In the genomic region with DNA sequence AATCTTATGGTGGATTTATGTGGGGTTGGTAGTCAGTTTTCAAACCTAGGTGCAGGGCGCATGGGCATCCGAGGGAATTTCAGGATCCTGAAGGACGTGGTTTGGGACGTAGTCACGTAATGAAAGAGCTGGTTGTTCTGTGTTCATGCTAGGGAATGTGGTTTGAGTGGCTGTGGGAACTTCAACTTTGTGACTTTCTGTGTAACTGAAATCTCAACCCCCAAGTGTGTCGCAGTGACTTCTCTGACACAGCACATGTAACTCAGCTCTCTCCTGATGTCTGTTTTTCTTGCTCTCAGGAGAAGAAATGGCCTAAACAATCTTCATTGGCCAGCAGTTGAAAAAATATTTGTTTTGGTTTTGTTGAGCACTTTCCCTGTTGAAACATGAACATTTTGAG, we compare ENCODE assay signal across 9 cellular contexts.
DNase-seq lines count a peak whose midpoint lies in the region; ATAC-seq and TF ChIP-seq lines count a peak whose summit lies in the region.
"Had no signal": no experiment of that assay in that cellular context is flagged by ENCODE, and none has a peak within 500 bp of the region (broad histone marks: within the 10 kb centered on the region; RNA-seq: fewer than 3 reads in every experiment).

No MANE protein-coding gene starts in this region.

- intact Hi-C loops in body of pancreas (cut with DNase I) = no loop called here
- intact Hi-C loops in transverse colon (cut with DNase I; ENCODE audit: low total_unique reads) = no loop called here

- no peak for TF ChIP-seq EP300 in transverse colon (IDR thresholded peaks at IDR 0.05; ENCODE audit: low read depth)

- H3K36me3 ChIP-seq in body of pancreas (replicated peaks in 1 of 2; ENCODE audit: insufficient read depth in 1 of 2, low read depth in 2 of 2) (no peaks in the 10 kb centered on the region), lung (ENCODE audit: control insufficient read depth in 2 of 2, insufficient read depth in 2 of 2, low read length in 2 of 2) (no peaks in the 10 kb centered on the region), transverse colon (no peaks in the 10 kb centered on the region)
- H3K36me3 ChIP-seq: HAP-1 had no signal

- H3K9me3 ChIP-seq in body of pancreas (no peaks in the 10 kb centered on the region), lung (ENCODE audit: control insufficient read depth in 2 of 2, insufficient read depth in 1 of 2, low read length in 1 of 2) (no peaks in the 10 kb centered on the region), transverse colon (no peaks in the 10 kb centered on the region)
- H3K9me3 ChIP-seq: HAP-1 had no signal

- DNase-seq in NOMO-1 (lab: John Stamatoyannopoulos, UW; ENCODE audit: unreplicated experiment in 2 of 2) (peak; percentile 21 to 42), NOMO-1 treated with dmso at 0.1 percent for 144 hours (lab: John Stamatoyannopoulos, UW; ENCODE audit: unreplicated experiment) (no peak), body of pancreas (no peak), lung (ENCODE audit: low spot score) (no peak), transverse colon (no peak), HCEC 1CT (no peak)
- DNase-seq in stimulated activated naive CD4-positive, alpha-beta T cell (lab: John Stamatoyannopoulos, UW) = no peak

- TF ChIP-seq CTCF in body of pancreas (IDR thresholded peaks at IDR 0.05) (no peak), lung (IDR thresholded peaks at IDR 0.05; ENCODE audit: control extremely low read depth, extremely low read depth) (no peak), transverse colon (IDR thresholded peaks at IDR 0.05) (no peak)

- WGBS in body of pancreas, 2 donors = 50 to 81% methylated on average over 6 of the region's 6 CpGs
- WGBS in lung, 2 donors = 27 to 35% methylated on average over 6 of the region's 6 CpGs
- 75 to 76% methylated on average over 6 of the region's 6 CpGs for WGBS in transverse colon (ENCODE audit: low coverage in 1 of 2), 2 donors

- H3K4me3 ChIP-seq in body of pancreas (no peak overlapping the region), lung (no peak overlapping the region), transverse colon (no peak overlapping the region)
- H3K4me3 ChIP-seq: HAP-1 had no signal

- H3K4me1 ChIP-seq in body of pancreas (peaks cover 17% of the 10 kb centered on the region), lung (ENCODE audit: control insufficient read depth in 2 of 2, insufficient read depth in 2 of 2, low read length in 2 of 2) (peaks cover 8 to 26% of the 10 kb centered on the region in 2 donors), transverse colon (peaks cover 7 to 18% (median 9%) of the 10 kb centered on the region in 4 donors)
- H3K4me1 ChIP-seq: HAP-1 had no signal

- peak overlapping the region; percentile 35 to 46 (median 38) for H3K27ac ChIP-seq in body of pancreas
- peak overlapping the region; percentile 11 to 84 for H3K27ac ChIP-seq in lung (ENCODE audit: low read depth in 1 of 2, low read length in 1 of 2)
- H3K27ac ChIP-seq in transverse colon = peak overlapping the region; percentile 39 to 72 (median 52)

- ATAC-seq in body of pancreas (no peak), lung (ENCODE audit: insufficient read depth, low FRiP score) (no peak), HG02885 (IDR thresholded peaks at IDR 0.05; ENCODE audit: poor library complexity, unreplicated experiment) (no peak)

- TF ChIP-seq POLR2A in body of pancreas (IDR thresholded peaks at IDR 0.05) (no peak), transverse colon (IDR thresholded peaks at IDR 0.05) (no peak)

- H3K27me3 ChIP-seq in body of pancreas = no peaks in the 10 kb centered on the region
- no peaks in the 10 kb centered on the region for H3K27me3 ChIP-seq in lung (ENCODE audit: control insufficient read depth, insufficient read depth)
- H3K27me3 ChIP-seq in transverse colon = no peaks in the 10 kb centered on the region

- in situ Hi-C loops in transverse colon (cut with MboI; ENCODE audit: low pct_ligation_motif_present in 1 of 4, low pct_unique_long_range_greater_than_20kb in 1 of 4, low sequenced_read_pairs in 3 of 4) = no loop called here

Comparison
In these comparisons a context has a peak if more than half of its experiments do, and no peak if none do; other contexts are left out.
1. DNase-seq: peak in NOMO-1 (2 of 2); none in NOMO-1 treated with dmso at 0.1 percent for 144 hours (single experiment), body of pancreas (0 of 4), lung (single experiment), transverse colon (single experiment), HCEC 1CT (single experiment) and stimulated activated naive CD4-positive, alpha-beta T cell (0 of 6).
2. Peak in every context shown above with its lines, with median percentiles within 50 percentile points of each other: H3K27ac ChIP-seq.